In the genomic region with DNA sequence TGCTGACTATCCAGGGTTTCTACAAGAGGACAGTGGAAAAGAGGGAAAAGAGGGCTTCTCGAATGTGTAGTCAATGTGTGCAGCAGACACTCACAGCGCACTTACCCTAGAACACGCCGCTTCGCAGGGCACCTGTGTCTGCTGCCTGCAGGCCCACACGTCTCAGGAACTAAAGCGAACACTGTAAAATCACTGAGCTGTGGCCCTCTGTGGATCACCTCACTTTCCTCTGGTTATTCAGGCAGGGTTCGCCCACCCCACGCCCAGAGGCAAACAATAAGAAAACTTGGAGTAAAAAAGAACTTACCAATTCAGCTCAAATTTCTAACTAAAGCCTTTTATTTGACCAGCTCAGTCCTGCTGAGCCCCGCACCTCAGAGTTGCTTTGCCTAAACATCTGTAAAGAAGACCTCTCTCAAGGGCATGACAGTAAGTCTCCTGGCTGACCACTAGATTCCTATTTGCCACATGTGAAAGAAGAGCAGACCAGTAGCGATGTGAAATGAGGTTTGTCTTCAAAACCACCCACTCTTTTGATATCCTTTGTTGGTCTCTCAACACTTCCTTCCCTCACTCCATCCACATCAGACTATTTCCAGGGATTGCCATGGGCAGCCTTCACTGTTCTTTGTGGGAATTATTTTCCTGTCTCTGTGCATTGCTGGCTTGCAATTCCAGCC, we compare ENCODE assay signal across 14 cellular contexts. TPM values are rescaled to one million over a fixed set of nuclear protein-coding genes. Genes with fewer than 3 reads are reported as not detected.
A peak's percentile ranks its signal among the peaks of the same experiment; 100 is the strongest.
DNase-seq lines count a peak whose midpoint lies in the region; ATAC-seq lines count a peak whose summit lies in the region.
"Had no signal": no experiment of that assay in that cellular context is flagged by ENCODE, and none has a peak within 500 bp of the region (broad histone marks: within the 10 kb centered on the region; RNA-seq: fewer than 3 reads in every experiment).

No MANE protein-coding gene starts in this region.

- ATAC-seq in T-helper 17 cell (no peak), GM19328 (IDR thresholded peaks at IDR 0.05; ENCODE audit: unreplicated experiment) (no peak), GM19397 (IDR thresholded peaks at IDR 0.05; ENCODE audit: unreplicated experiment) (no peak)
- no peak for ATAC-seq in stimulated activated naive B cell treated with anti-CD40 and anti-IgM and Interleukin-4, amounts not matched to agents 10 μg/mL and 1 μg/mL and 100 μg/mL, for 72 hours (replicated peaks)
- ATAC-seq: Panc1 had no signal

- no peaks in the 10 kb centered on the region for H3K9me3 Mint-ChIP-seq in activated CD4-positive, alpha-beta T cell treated with anti-CD3 and anti-CD28 coated beads, Interleukin-2, amount 10 ng/mL, durations not matched to agents 24 days and 14 days
- no peaks in the 10 kb centered on the region for H3K9me3 Mint-ChIP-seq in stimulated activated naive B cell treated with anti-CD40 and anti-IgM and Interleukin-4, amounts not matched to agents 10 μg/mL and 1 μg/mL and 100 μg/mL, for 72 hours

- H3K4me1 Mint-ChIP-seq in activated CD4-positive, alpha-beta T cell treated with anti-CD3 and anti-CD28 coated beads, Interleukin-2, amount 10 ng/mL, durations not matched to agents 24 days and 14 days = peaks cover 71% of the 10 kb centered on the region
- peaks cover 69% of the 10 kb centered on the region for H3K4me1 Mint-ChIP-seq in T-helper 17 cell
- H3K4me1 Mint-ChIP-seq in stimulated activated naive B cell treated with anti-CD40 and anti-IgM and Interleukin-4, amounts not matched to agents 10 μg/mL and 1 μg/mL and 100 μg/mL, for 72 hours = peaks cover 16 to 31% of the 10 kb centered on the region in 2 donors

- DNase-seq in activated CD4-positive, alpha-beta T cell treated with anti-CD3 and anti-CD28 coated beads, Interleukin-2, amount 10 ng/mL, durations not matched to agents 24 days and 14 days = no peak
- DNase-seq in activated CD4-positive, alpha-beta T cell treated with anti-CD3 and anti-CD28 coated beads, Interleukin-2, amount 50 U/mL, for 48 hours = no peak
- DNase-seq in T-helper 17 cell = no peak
- DNase-seq in left kidney (ENCODE audit: low read depth, low spot score) = peak; percentile 77
- DNase-seq in stimulated activated naive B cell treated with anti-CD40 and anti-IgM and Interleukin-4, amounts not matched to agents 10 μg/mL and 1 μg/mL and 100 μg/mL, for 72 hours = no peak
- DNase-seq in HuH-7 (ENCODE audit: low spot score) = no peak
- DNase-seq: activated naive CD4-positive, alpha-beta T cell treated with Interleukin-2 at 50 U/mL for 16 hours; BE2C; effector memory CD4-positive, alpha-beta T cell; stimulated activated CD4-positive, alpha-beta T cell treated with anti-CD3 and anti-CD28 coated beads, Interleukin-4, amount 100 ng/mL, for 24 hours had no signal

- H3K27ac Mint-ChIP-seq in activated CD4-positive, alpha-beta T cell treated with anti-CD3 and anti-CD28 coated beads, Interleukin-2, amount 10 ng/mL, durations not matched to agents 24 days and 14 days = peak overlapping the region; percentile 17
- peak overlapping the region; percentile 92 for H3K27ac Mint-ChIP-seq in T-helper 17 cell
- peak overlapping the region; percentile 7 for H3K27ac Mint-ChIP-seq in stimulated activated naive B cell treated with anti-CD40 and anti-IgM and Interleukin-4, amounts not matched to agents 10 μg/mL and 1 μg/mL and 100 μg/mL, for 72 hours
- H3K27ac Mint-ChIP-seq: progenitor cell of endocrine pancreas had no signal

- H3K27me3 Mint-ChIP-seq in activated CD4-positive, alpha-beta T cell treated with anti-CD3 and anti-CD28 coated beads, Interleukin-2, amount 10 ng/mL, durations not matched to agents 24 days and 14 days = no peaks in the 10 kb centered on the region
- no peaks in the 10 kb centered on the region for H3K27me3 Mint-ChIP-seq in T-helper 17 cell
- no peaks in the 10 kb centered on the region for H3K27me3 Mint-ChIP-seq in stimulated activated naive B cell treated with anti-CD40 and anti-IgM and Interleukin-4, amounts not matched to agents 10 μg/mL and 1 μg/mL and 100 μg/mL, for 72 hours

- peaks cover 12% of the 10 kb centered on the region for H3K36me3 Mint-ChIP-seq in activated CD4-positive, alpha-beta T cell treated with anti-CD3 and anti-CD28 coated beads, Interleukin-2, amount 10 ng/mL, durations not matched to agents 24 days and 14 days (ENCODE audit: low read depth)
- H3K36me3 Mint-ChIP-seq in T-helper 17 cell (ENCODE audit: low read depth) = peaks cover 4% of the 10 kb centered on the region
- H3K36me3 Mint-ChIP-seq in stimulated activated naive B cell treated with anti-CD40 and anti-IgM and Interleukin-4, amounts not matched to agents 10 μg/mL and 1 μg/mL and 100 μg/mL, for 72 hours = peaks cover 0 to 3% of the 10 kb centered on the region in 2 donors

- intact Hi-C loops in activated CD4-positive, alpha-beta T cell treated with anti-CD3 and anti-CD28 coated beads, Interleukin-2, amount 10 ng/mL, durations not matched to agents 24 days and 14 days (cut with micrococcal nuclease) = loop anchor here (5.0 kb wide), 1 partner anchor 85 kb away; no protein-coding TSS in a partner anchor

- no peaks in the 10 kb centered on the region for H3K9me3 ChIP-seq in T-helper 17 cell (ENCODE audit: control insufficient read depth, low read length, poor library complexity, severe bottlenecking)
- H3K9me3 ChIP-seq: BE2C had no signal

- no peak overlapping the region for H3K4me3 Mint-ChIP-seq in activated CD4-positive, alpha-beta T cell treated with anti-CD3 and anti-CD28 coated beads, Interleukin-2, amount 10 ng/mL, durations not matched to agents 24 days and 14 days
- H3K4me3 Mint-ChIP-seq in T-helper 17 cell = no peak overlapping the region
- H3K4me3 Mint-ChIP-seq in stimulated activated naive B cell treated with anti-CD40 and anti-IgM and Interleukin-4, amounts not matched to agents 10 μg/mL and 1 μg/mL and 100 μg/mL, for 72 hours = no peak overlapping the region

RNA-seq across cellular contexts. Expression of gene DOCK9, which starts 19.3 kb away (rescaled TPM):
- 42.2 and 43.5 TPM in 2 replicates for total RNA-seq in activated CD4-positive, alpha-beta T cell treated with anti-CD3 and anti-CD28 coated beads, Interleukin-2, amount 10 ng/mL, durations not matched to agents 24 days and 14 days
- total RNA-seq in T-helper 17 cell = 100 to 1,000 TPM in 1 of 2 donors, 10 to 100 TPM in 1; 95.2 to 119 TPM

Comparison
In these comparisons a context has a peak if more than half of its experiments do, and no peak if none do; other contexts are left out.
1. H3K27ac Mint-ChIP-seq: peak in every context shown above with its lines; median percentile 92 in T-helper 17 cell; 17 in activated CD4-positive, alpha-beta T cell treated with anti-CD3 and anti-CD28 coated beads, Interleukin-2, amount 10 ng/mL, durations not matched to agents 24 days and 14 days; 7 in stimulated activated naive B cell treated with anti-CD40 and anti-IgM and Interleukin-4, amounts not matched to agents 10 μg/mL and 1 μg/mL and 100 μg/mL, for 72 hours.